In genomic region chr3:194350726-194351071, GRCh38 we compare ENCODE assay signal across 26 cellular contexts. TPM values are rescaled to one million over a fixed set of nuclear protein-coding genes. Genes with fewer than 3 reads are reported as not detected.
A peak's percentile ranks its signal among the peaks of the same experiment; 100 is the strongest.
DNase-seq lines count a peak whose midpoint lies in the region; ATAC-seq, FAIRE-seq and TF ChIP-seq lines count a peak whose summit lies in the region.
"Had no signal": no experiment of that assay in that cellular context is flagged by ENCODE, and none has a peak within 500 bp of the region (broad histone marks: within the 10 kb centered on the region; RNA-seq: fewer than 3 reads in every experiment).

No MANE protein-coding gene starts in this region.

- H3K23me2 ChIP-seq in H9 (ENCODE audit: insufficient read length, low read depth, low read length, poor library complexity, severe bottlenecking): no peaks in the 10 kb centered on the region

- peak overlapping the region; percentile 79 for H3K27ac Mint-ChIP-seq in HFFc6
- H3K27ac Mint-ChIP-seq in astrocyte (ENCODE audit: unreplicated experiment): no peak overlapping the region
- H3K27ac Mint-ChIP-seq in H9: no peak overlapping the region
- H3K27ac Mint-ChIP-seq in activated CD4-positive, alpha-beta T cell treated with anti-CD3 and anti-CD28 coated beads, Interleukin-2, amount 10 ng/mL, durations not matched to agents 7 days and 5 days: no peak overlapping the region
- H3K27ac Mint-ChIP-seq: CD8-positive, alpha-beta memory T cell; T-helper 1 cell treated with Interleukin-12 subunit alpha and Interleukin-12 subunit beta and Interleukin-4 antibody, amounts not matched to agents 30 μg/mL and 1 μg/mL, for 36 hours had no signal

- H3K4me3 Mint-ChIP-seq in HFFc6 (no peak overlapping the region), astrocyte (ENCODE audit: unreplicated experiment) (no peak overlapping the region), H9 (no peak overlapping the region)
- no peak overlapping the region for H3K4me3 Mint-ChIP-seq in activated CD4-positive, alpha-beta T cell treated with anti-CD3 and anti-CD28 coated beads, Interleukin-2, amount 10 ng/mL, durations not matched to agents 7 days and 5 days
- H3K4me3 Mint-ChIP-seq: CD14-positive monocyte; CD8-positive, alpha-beta memory T cell; IgD-negative memory B cell; T-helper 1 cell treated with Interleukin-12 subunit alpha and Interleukin-12 subunit beta and Interleukin-4 antibody, amounts not matched to agents 30 μg/mL and 1 μg/mL, for 36 hours had no signal

- H3K4me1 Mint-ChIP-seq in HFFc6 (ENCODE audit: low read depth): peaks cover 9% of the 10 kb centered on the region
- H3K4me1 Mint-ChIP-seq in astrocyte (ENCODE audit: low read depth, unreplicated experiment): peaks cover 4% of the 10 kb centered on the region
- H3K4me1 Mint-ChIP-seq in H9: peaks cover 5 to 6% of the 10 kb centered on the region in 2 experiments
- H3K4me1 Mint-ChIP-seq in activated CD4-positive, alpha-beta T cell treated with anti-CD3 and anti-CD28 coated beads, Interleukin-2, amount 10 ng/mL, durations not matched to agents 7 days and 5 days: no peaks in the 10 kb centered on the region
- H3K4me1 Mint-ChIP-seq: CD14-positive monocyte; CD8-positive, alpha-beta memory T cell; IgD-negative memory B cell had no signal

- H3K4ac ChIP-seq in mesenchymal stem cell (ENCODE audit: low read depth in 1 of 2, low read length in 2 of 2) (no peak overlapping the region), H9 (ENCODE audit: low read depth, low read length) (no peak overlapping the region)

- no peak overlapping the region for H3K9ac ChIP-seq in BLaER1
- H3K9ac ChIP-seq in astrocyte (ENCODE audit: low read length): no peak overlapping the region
- no peak overlapping the region for H3K9ac ChIP-seq in mesenchymal stem cell (ENCODE audit: low read length)
- H3K9ac ChIP-seq in H9 (ENCODE audit: extremely low read depth, insufficient read length, low read length): no peak overlapping the region
- H3K9ac ChIP-seq: SK-N-SH had no signal

- no peak for ATAC-seq in left lobe of liver

- CTCF ChIA-PET in activated CD4-positive, alpha-beta T cell treated with anti-CD3 and anti-CD28 coated beads, Interleukin-2, amount 10 ng/mL, durations not matched to agents 7 days and 5 days (lab: Charles Lee): no interaction called here

- DNase-seq in HFFc6 (no peak), astrocyte (ENCODE audit: low read depth) (no peak), mesenchymal stem cell (no peak), H9 (no peak), C1 segment of cervical spinal cord (lab: John Stamatoyannopoulos, UW) (no peak), left lobe of liver (ENCODE audit: low spot score) (no peak)
- DNase-seq in activated CD4-positive, alpha-beta T cell treated with anti-CD3 and anti-CD28 coated beads, Interleukin-2, amount 10 ng/mL, durations not matched to agents 7 days and 5 days: no peak
- DNase-seq: DMS 273 treated with DMSO at 0.1 percent for 48 hours, GF-D8, Kasumi-1, MV-4-11, NCI-H510A, NCI-H748 treated with DMSO at 0.1 percent for 48 hours, SIG-M5, SW 1271 had no signal

- H3K79me2 ChIP-seq in astrocyte (ENCODE audit: insufficient read depth, low read length): no peaks in the 10 kb centered on the region
- no peaks in the 10 kb centered on the region for H3K79me2 ChIP-seq in H9 (ENCODE audit: insufficient read depth, low read length)

- no peak overlapping the region for H4K5ac ChIP-seq in H9 (ENCODE audit: insufficient read length, low read depth, low read length)

- H3K14ac ChIP-seq in mesenchymal stem cell (ENCODE audit: low read length in 2 of 2) (no peak overlapping the region), H9 (ENCODE audit: insufficient read depth, low read length) (no peak overlapping the region)

- TF ChIP-seq CTCF in HFFc6 (IDR thresholded peaks at IDR 0.05): 0 out of 2 replicates have a peak, but pooled peaks have one; percentile 4
- TF ChIP-seq CTCF in astrocyte (IDR thresholded peaks at IDR 0.05; ENCODE audit: insufficient read depth, low read depth, low read length): no peak
- no peak for TF ChIP-seq CTCF in H9 (conservative IDR thresholded peaks at IDR 0.05)

- H3K79me1 ChIP-seq in mesenchymal stem cell (replicated peaks; ENCODE audit: low read length, poor library complexity, severe bottlenecking): no peaks in the 10 kb centered on the region
- H3K79me1 ChIP-seq in H9 (ENCODE audit: insufficient read depth, low read depth, low read length, poor library complexity, severe bottlenecking): no peaks in the 10 kb centered on the region

- H3K36me3 ChIP-seq in BLaER1 (no peaks in the 10 kb centered on the region), astrocyte (ENCODE audit: insufficient read depth, low read length) (no peaks in the 10 kb centered on the region), mesenchymal stem cell (ENCODE audit: control insufficient read depth in 1 of 2, insufficient read depth in 2 of 2, low read depth in 1 of 2, low read length in 2 of 2) (no peaks in the 10 kb centered on the region)

- no peak for FAIRE-seq in astrocyte (lab: Jason Lieb, UNC)
- FAIRE-seq: GM12891, GM19239 had no signal

- H2BK120ac ChIP-seq in mesenchymal stem cell (ENCODE audit: low read depth, low read length) (no peak overlapping the region), H9 (ENCODE audit: low read depth, low read length, poor library complexity, severe bottlenecking) (no peak overlapping the region)

- no peak overlapping the region for H3T11ph ChIP-seq in H9 (ENCODE audit: low read length)

- 100% methylated on average over 2 of the region's 3 CpGs for WGBS in mesenchymal stem cell
- WGBS in H9 (ENCODE audit: extremely low coverage, insufficient read length, low lambda C conversion rate): no CpG with 5 or more reads among the region's 3 CpGs

- peak overlapping the region; percentile 11; the same call in 1 of the 2 replicates for H3K4me2 ChIP-seq in BLaER1
- no peak overlapping the region for H3K4me2 ChIP-seq in astrocyte (ENCODE audit: low read length)
- no peak overlapping the region for H3K4me2 ChIP-seq in mesenchymal stem cell (ENCODE audit: low read length, poor library complexity, severe bottlenecking)
- H3K4me2 ChIP-seq in H9 (ENCODE audit: insufficient read depth, insufficient read length, low read length): no peak overlapping the region
- H3K4me2 ChIP-seq: SK-N-SH had no signal

- H2BK5ac ChIP-seq in mesenchymal stem cell (ENCODE audit: low read depth, low read length, poor library complexity, severe bottlenecking) (no peak overlapping the region), H9 (ENCODE audit: insufficient read length, low read length) (no peak overlapping the region)

- H3K9me3 ChIP-seq in BLaER1 (no peaks in the 10 kb centered on the region), astrocyte (ENCODE audit: insufficient read depth, low read depth, low read length) (no peaks in the 10 kb centered on the region), mesenchymal stem cell (ENCODE audit: control insufficient read depth, low read length) (no peaks in the 10 kb centered on the region), H9 (ENCODE audit: control insufficient read depth, low read depth, low read length) (no peaks in the 10 kb centered on the region)
- H3K9me3 ChIP-seq: SK-N-SH had no signal

- H4K91ac ChIP-seq in mesenchymal stem cell (ENCODE audit: low read length) (no peak overlapping the region), H9 (ENCODE audit: insufficient read length, low read depth, low read length) (no peak overlapping the region)

- H3K4me3 ChIP-seq in BLaER1 (no peak overlapping the region), astrocyte (ENCODE audit: insufficient read depth, low read depth, low read length) (no peak overlapping the region), mesenchymal stem cell (ENCODE audit: insufficient read depth in 1 of 2, low read depth in 1 of 2, low read length in 2 of 2) (no peak overlapping the region)

- H4K20me1 ChIP-seq in BLaER1 (no peaks in the 10 kb centered on the region), astrocyte (ENCODE audit: insufficient read depth, low read length) (no peaks in the 10 kb centered on the region), H9 (ENCODE audit: control insufficient read depth, insufficient read depth, insufficient read length) (no peaks in the 10 kb centered on the region)

- H3K18ac ChIP-seq in mesenchymal stem cell (ENCODE audit: low read depth in 1 of 2, low read length in 2 of 2) (no peak overlapping the region), H9 (ENCODE audit: insufficient read length, low read depth, low read length) (no peak overlapping the region)

- H2BK20ac ChIP-seq in H9 (ENCODE audit: low read depth, low read length, poor library complexity, severe bottlenecking): no peak overlapping the region

- H2AFZ ChIP-seq in astrocyte (ENCODE audit: low read depth, low read length): no peak overlapping the region
- no peak overlapping the region for H2AFZ ChIP-seq in mesenchymal stem cell (ENCODE audit: low read depth, low read length)
- no peak overlapping the region for H2AFZ ChIP-seq in H9 (ENCODE audit: low read length)

- H3K4me1 ChIP-seq in BLaER1 (peaks cover 62% of the 10 kb centered on the region), astrocyte (ENCODE audit: insufficient read depth, low read length) (peaks cover 4% of the 10 kb centered on the region), mesenchymal stem cell (ENCODE audit: control insufficient read depth, insufficient read depth, low read depth, low read length) (peaks cover 18% of the 10 kb centered on the region), H9 (ENCODE audit: insufficient read depth, low read length) (no peaks in the 10 kb centered on the region)

- H3K23ac ChIP-seq in mesenchymal stem cell (ENCODE audit: low read length in 2 of 2) (no peak overlapping the region), H9 (ENCODE audit: insufficient read length, low read depth, low read length) (no peak overlapping the region)

- H3K36me3 Mint-ChIP-seq in HFFc6 (ENCODE audit: low read depth): no peaks in the 10 kb centered on the region; the same call in 1 of the 2 replicates
- H3K36me3 Mint-ChIP-seq in astrocyte (ENCODE audit: low read depth, unreplicated experiment): no peaks in the 10 kb centered on the region
- H3K36me3 Mint-ChIP-seq in H9 (ENCODE audit: insufficient read depth in 1 of 3, low read depth in 3 of 3): no peaks in the 10 kb centered on the region
- no peaks in the 10 kb centered on the region for H3K36me3 Mint-ChIP-seq in activated CD4-positive, alpha-beta T cell treated with anti-CD3 and anti-CD28 coated beads, Interleukin-2, amount 10 ng/mL, durations not matched to agents 7 days and 5 days (ENCODE audit: low read depth)
- H3K36me3 Mint-ChIP-seq: CD14-positive monocyte; CD8-positive, alpha-beta memory T cell; IgD-negative memory B cell had no signal

- H3K27ac ChIP-seq in BLaER1: peak overlapping the region; percentile 69
- peak overlapping the region; percentile 12 for H3K27ac ChIP-seq in astrocyte (ENCODE audit: low read depth, low read length)
- H3K27ac ChIP-seq in mesenchymal stem cell (ENCODE audit: low read length, poor library complexity, severe bottlenecking): peak overlapping the region; percentile 29
- no peak overlapping the region for H3K27ac ChIP-seq in H9 (ENCODE audit: insufficient read length, low read depth, low read length)

- H4K8ac ChIP-seq in mesenchymal stem cell (ENCODE audit: low read length) (no peak overlapping the region), H9 (replicated peaks; ENCODE audit: insufficient read length, low read depth, low read length) (no peak overlapping the region)

- H2AK5ac ChIP-seq in mesenchymal stem cell (ENCODE audit: low read length, severe bottlenecking) (peak overlapping the region; percentile 42), H9 (ENCODE audit: insufficient read length, low read length) (no peak overlapping the region)

- H3K27me3 ChIP-seq in BLaER1: no peaks in the 10 kb centered on the region
- no peaks in the 10 kb centered on the region for H3K27me3 ChIP-seq in astrocyte (ENCODE audit: insufficient read depth, low read length)
- peaks cover 11 to 21% of the 10 kb centered on the region in 2 experiments for H3K27me3 ChIP-seq in mesenchymal stem cell (ENCODE audit: control insufficient read depth in 1 of 2, insufficient read depth in 1 of 2, low read length in 2 of 2)
- no peaks in the 10 kb centered on the region for H3K27me3 ChIP-seq in H9 (ENCODE audit: insufficient read depth, low read length)

- H2BK12ac ChIP-seq in mesenchymal stem cell (ENCODE audit: low read length in 2 of 2) (no peak overlapping the region), H9 (ENCODE audit: insufficient read length, low read depth, low read length) (no peak overlapping the region)

- peaks cover under 1% of the 10 kb centered on the region; the same call in 1 of the 2 replicates for H3K27me3 Mint-ChIP-seq in HFFc6 (ENCODE audit: insufficient read depth)
- H3K27me3 Mint-ChIP-seq in astrocyte (ENCODE audit: low read depth, unreplicated experiment): peaks cover 27% of the 10 kb centered on the region
- no peaks in the 10 kb centered on the region; the same call in 1 of the 2 replicates for H3K27me3 Mint-ChIP-seq in H9 (ENCODE audit: low read depth)
- H3K27me3 Mint-ChIP-seq in activated CD4-positive, alpha-beta T cell treated with anti-CD3 and anti-CD28 coated beads, Interleukin-2, amount 10 ng/mL, durations not matched to agents 7 days and 5 days: no peaks in the 10 kb centered on the region
- H3K27me3 Mint-ChIP-seq: IgD-negative memory B cell had no signal

- peak overlapping the region; percentile 60 for H2BK15ac ChIP-seq in mesenchymal stem cell (ENCODE audit: low read depth, poor library complexity, severe bottlenecking)
- H2BK15ac ChIP-seq in H9 (ENCODE audit: low read depth, low read length): no peak overlapping the region; the same call in 1 of the 2 replicates

- no peak overlapping the region for H3K56ac ChIP-seq in H9 (ENCODE audit: insufficient read length, low read depth, low read length)

- POLR2A ChIA-PET in activated CD4-positive, alpha-beta T cell treated with anti-CD3 and anti-CD28 coated beads, Interleukin-2, amount 10 ng/mL, durations not matched to agents 7 days and 5 days (lab: Charles Lee): no interaction called here

- H3K9me3 Mint-ChIP-seq in HFFc6: no peaks in the 10 kb centered on the region
- no peaks in the 10 kb centered on the region for H3K9me3 Mint-ChIP-seq in astrocyte (ENCODE audit: unreplicated experiment)
- H3K9me3 Mint-ChIP-seq in H9: no peaks in the 10 kb centered on the region
- H3K9me3 Mint-ChIP-seq in activated CD4-positive, alpha-beta T cell treated with anti-CD3 and anti-CD28 coated beads, Interleukin-2, amount 10 ng/mL, durations not matched to agents 7 days and 5 days: no peaks in the 10 kb centered on the region
- H3K9me3 Mint-ChIP-seq: CD14-positive monocyte; CD8-positive, alpha-beta memory T cell; IgD-negative memory B cell; T-helper 1 cell treated with Interleukin-12 subunit alpha and Interleukin-12 subunit beta and Interleukin-4 antibody, amounts not matched to agents 30 μg/mL and 1 μg/mL, for 36 hours had no signal

RNA-seq across cellular contexts. Expression of gene CPN2, which starts 0.4 kb away (rescaled TPM):
- total RNA-seq in HFFc6 (2021; fragmentation: NEBNext Ultra II Directional; extraction: Animal tissue kit (Norgen Biotek cat#: 25700)): under 1 TPM; 0.24 to 0.56 (median 0.35) TPM
- not detected in 2 replicates for total RNA-seq in astrocyte
- not detected for polyA plus RNA-seq in mesenchymal stem cell (2013, experiment 1 of 2)
- polyA plus RNA-seq in mesenchymal stem cell (2013, experiment 2 of 2): not detected
- not detected in 2 replicates for total RNA-seq in H9 (2021)
- total RNA-seq in activated CD4-positive, alpha-beta T cell treated with anti-CD3 and anti-CD28 coated beads, Interleukin-2, amount 10 ng/mL, durations not matched to agents 7 days and 5 days: not detected
- 159 TPM for total RNA-seq in left lobe of liver
- total RNA-seq: A172; CD8-positive, alpha-beta memory T cell; M059J had no signal
- polyA plus RNA-seq: AG04450; CD14-positive monocyte; CD8-positive, alpha-beta memory T cell; IgD-negative memory B cell; SK-N-SH had no signal

RNA-seq across cellular contexts. Expression of gene LRRC15, which starts 18.8 kb away (rescaled TPM):
- total RNA-seq in HFFc6 (2021; fragmentation: NEBNext Ultra II Directional; extraction: Animal tissue kit (Norgen Biotek cat#: 25700)): 100 to 1,000 TPM; 130 to 211 (median 176) TPM
- total RNA-seq in astrocyte (1.3 and 1.4 TPM in 2 replicates), H9 (2021) (0.04 and 0.07 TPM in 2 replicates), left lobe of liver (not detected)
- 0.55 TPM for polyA plus RNA-seq in mesenchymal stem cell (2013, experiment 1 of 2)
- 0.56 TPM for polyA plus RNA-seq in mesenchymal stem cell (2013, experiment 2 of 2)
- total RNA-seq in activated CD4-positive, alpha-beta T cell treated with anti-CD3 and anti-CD28 coated beads, Interleukin-2, amount 10 ng/mL, durations not matched to agents 7 days and 5 days: not detected
- total RNA-seq: CD8-positive, alpha-beta memory T cell had no signal
- polyA plus RNA-seq: CD14-positive monocyte; CD8-positive, alpha-beta memory T cell; IgD-negative memory B cell had no signal

RNA-seq across cellular contexts. Expression of gene GP5, which starts 48.4 kb away (rescaled TPM):
- total RNA-seq in HFFc6 (2021; fragmentation: NEBNext Ultra II Directional; extraction: Animal tissue kit (Norgen Biotek cat#: 25700)): under 1 TPM in 1 of 6 experiments, not detected in 5; 0.05 TPM
- total RNA-seq in astrocyte (0.10 TPM in 1 of 2 replicates, not detected in the other), H9 (2021) (not detected in 2 replicates), left lobe of liver (0.10 TPM)
- polyA plus RNA-seq in mesenchymal stem cell (2013, experiment 1 of 2): 0.03 TPM
- 0.03 TPM for polyA plus RNA-seq in mesenchymal stem cell (2013, experiment 2 of 2)
- 1 to 10 TPM; 1.1 to 1.3 TPM for total RNA-seq in activated CD4-positive, alpha-beta T cell treated with anti-CD3 and anti-CD28 coated beads, Interleukin-2, amount 10 ng/mL, durations not matched to agents 7 days and 5 days

Comparison
In these comparisons a context has a peak if more than half of its experiments do, and no peak if none do; other contexts are left out.
1. RNA of gene CPN2, which starts 0.4 kb away (total RNA-seq): 159 TPM in left lobe of liver (single experiment); 0.24 to 0.56 TPM in HFFc6, not detected in astrocyte, not detected in H9 and not detected in activated CD4-positive, alpha-beta T cell treated with anti-CD3 and anti-CD28 coated beads, Interleukin-2, amount 10 ng/mL, durations not matched to agents 7 days and 5 days; every median in the first group is over 100 times any median in the second.
2. RNA of gene LRRC15, which starts 18.8 kb away (total RNA-seq): 130 to 211 TPM in HFFc6; 1.3 to 1.4 TPM in astrocyte, 0.04 to 0.07 TPM in H9, not detected in activated CD4-positive, alpha-beta T cell treated with anti-CD3 and anti-CD28 coated beads, Interleukin-2, amount 10 ng/mL, durations not matched to agents 7 days and 5 days and not detected in left lobe of liver (single experiment); every median in the first group is over 10 times any median in the second.